8 cellular contexts compared by ENCODE assay signal in the genomic region with DNA sequence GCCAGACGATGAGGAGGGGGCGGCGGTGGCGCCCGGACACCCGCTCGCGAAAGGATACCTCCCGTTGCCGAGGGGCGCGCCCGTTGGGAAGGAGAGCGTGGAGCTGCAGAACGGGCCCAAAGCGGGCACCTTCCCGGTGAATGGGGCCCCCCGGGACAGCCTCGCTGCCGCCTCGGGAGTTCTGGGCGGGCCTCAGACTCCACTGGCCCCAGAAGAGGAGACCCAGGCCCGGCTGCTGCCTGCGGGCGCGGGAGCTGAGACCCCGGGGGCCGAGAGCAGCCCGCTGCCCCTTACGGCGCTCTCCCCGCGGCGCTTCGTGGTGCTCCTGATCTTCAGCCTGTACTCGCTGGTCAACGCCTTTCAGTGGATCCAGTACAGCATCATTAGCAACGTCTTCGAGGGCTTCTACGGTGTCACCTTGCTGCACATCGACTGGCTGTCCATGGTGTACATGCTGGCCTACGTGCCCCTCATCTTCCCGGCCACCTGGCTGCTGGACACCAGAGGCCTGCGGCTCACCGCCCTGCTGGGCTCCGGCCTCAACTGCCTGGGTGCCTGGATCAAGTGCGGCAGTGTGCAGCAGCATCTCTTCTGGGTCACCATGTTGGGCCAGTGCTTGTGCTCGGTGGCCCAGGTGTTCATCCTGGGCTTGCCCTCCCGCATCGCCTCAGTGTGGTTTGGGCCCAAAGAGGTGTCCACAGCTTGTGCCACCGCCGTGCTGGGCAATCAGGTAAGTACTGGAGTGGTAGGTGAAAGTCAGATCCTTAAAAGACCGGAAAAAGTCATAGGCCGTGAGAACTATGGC. TPM values are rescaled to one million over a fixed set of nuclear protein-coding genes. Genes with fewer than 3 reads are reported as not detected.
DNase-seq lines count a peak whose midpoint lies in the region; ATAC-seq and TF ChIP-seq lines count a peak whose summit lies in the region.

No MANE protein-coding gene starts in this region.

- ATAC-seq in naive thymus-derived CD8-positive, alpha-beta T cell: peak; percentile 11 to 28

- DNase-seq in activated effector memory CD4-positive, alpha-beta T cell treated with anti-CD3 and anti-CD28 coated beads, Interleukin-2, amount 50 U/mL, for 16 hours: peak; percentile 65
- DNase-seq in activated effector memory CD4-positive, alpha-beta T cell treated with Interleukin-2 at 50 U/mL for 16 hours: no peak
- DNase-seq in HFFc6: peak; percentile 20
- DNase-seq in NCI-H146 (lab: John Stamatoyannopoulos, UW): peak; percentile 62
- peak in 2 of 3 experiments; percentile 5 to 13 for DNase-seq in activated CD8-positive, alpha-beta memory T cell treated with anti-CD3 and anti-CD28 coated beads for 48 hours (ENCODE audit: low read depth in 2 of 3, low spot score in 2 of 3)
- DNase-seq in fibroblast of lung (ENCODE audit: low read depth in 2 of 2): peak; percentile 34 to 50
- DNase-seq in naive thymus-derived CD8-positive, alpha-beta T cell: peak in 6 of 10 donors; percentile 7 to 40 (median 24)

- peak overlapping the region; percentile 73 for H3K27ac ChIP-seq in fibroblast of lung (ENCODE audit: insufficient read depth, low read length)
- peak overlapping the region; percentile 41 for H3K27ac ChIP-seq in urinary bladder (ENCODE audit: low read depth)

- H3K27ac Mint-ChIP-seq in HFFc6: peak overlapping the region; percentile 95
- peak overlapping the region; percentile 85 to 97 (median 93) for H3K27ac Mint-ChIP-seq in naive thymus-derived CD8-positive, alpha-beta T cell

- H3K4me1 ChIP-seq in fibroblast of lung (ENCODE audit: control insufficient read depth, extremely low read depth, insufficient read depth, low read length) (peaks cover 9% of the 10 kb centered on the region), urinary bladder (ENCODE audit: insufficient read depth) (peaks cover 2% of the 10 kb centered on the region)

- H3K9me3 Mint-ChIP-seq in HFFc6: no peaks in the 10 kb centered on the region
- H3K9me3 Mint-ChIP-seq in naive thymus-derived CD8-positive, alpha-beta T cell: peaks cover 0 to 4% (median 0%) of the 10 kb centered on the region in 9 donors

- H3K9ac ChIP-seq in fibroblast of lung (ENCODE audit: insufficient read depth, low read length): peak overlapping the region; percentile 78

- H3K4me1 Mint-ChIP-seq in HFFc6 (ENCODE audit: low read depth): peaks cover 13% of the 10 kb centered on the region
- peaks cover 20 to 42% (median 34%) of the 10 kb centered on the region in 4 donors for H3K4me1 Mint-ChIP-seq in naive thymus-derived CD8-positive, alpha-beta T cell

- H2AFZ ChIP-seq in fibroblast of lung (ENCODE audit: low read length): peak overlapping the region; percentile 90

- no peak overlapping the region for H3K4me3 Mint-ChIP-seq in HFFc6
- H3K4me3 Mint-ChIP-seq in naive thymus-derived CD8-positive, alpha-beta T cell: peak overlapping the region in 8 of 10 donors; percentile 87 to 98 (median 94)

- TF ChIP-seq CTCF in HFFc6 (IDR thresholded peaks at IDR 0.05) (no peak), fibroblast of lung (conservative IDR thresholded peaks at IDR 0.05 in 1 of 2, IDR thresholded peaks at IDR 0.05 in 1 of 2; ENCODE audit: low read depth in 1 of 2, low read length in 2 of 2) (no peak)

- H3K36me3 Mint-ChIP-seq in HFFc6 (ENCODE audit: low read depth): no peaks in the 10 kb centered on the region; the same call in 1 of the 2 replicates
- H3K36me3 Mint-ChIP-seq in naive thymus-derived CD8-positive, alpha-beta T cell: peaks cover 3 to 11% (median 9%) of the 10 kb centered on the region in 3 donors

- H3K27me3 Mint-ChIP-seq in HFFc6 (ENCODE audit: insufficient read depth): no peaks in the 10 kb centered on the region
- H3K27me3 Mint-ChIP-seq in naive thymus-derived CD8-positive, alpha-beta T cell: no peaks in the 10 kb centered on the region

- no peaks in the 10 kb centered on the region for H4K20me1 ChIP-seq in fibroblast of lung (ENCODE audit: control insufficient read depth, extremely low read depth, insufficient read depth, low read length)

- peaks cover 23% of the 10 kb centered on the region for H3K79me2 ChIP-seq in fibroblast of lung (ENCODE audit: control insufficient read depth, insufficient read depth, low read length)

- H3K4me3 ChIP-seq in fibroblast of lung (replicated peaks in 1 of 4; ENCODE audit: control extremely low read depth in 1 of 4, insufficient read depth in 1 of 4, low read depth in 3 of 4, low read length in 4 of 4) (peak overlapping the region; percentile 78 to 85 (median 83)), urinary bladder (ENCODE audit: low read depth, low read length) (peak overlapping the region; percentile 70)

- POLR2A ChIA-PET in naive thymus-derived CD8-positive, alpha-beta T cell (lab: Charles Lee): interaction anchor here (1.0 to 2.1 kb wide), 4 partner anchors 65 to 300 kb away, joined by 4 to 11 read pairs (median 6); partner anchors contain the start of genes NSL1 and TATDN3

- 3% methylated on average over 54 of the region's 54 CpGs for WGBS in urinary bladder

- H3K27me3 ChIP-seq in fibroblast of lung (ENCODE audit: control insufficient read depth, insufficient read depth, low read length): no peaks in the 10 kb centered on the region

- H3K36me3 ChIP-seq in fibroblast of lung (ENCODE audit: control insufficient read depth, insufficient read depth, low read length): no peaks in the 10 kb centered on the region
- H3K36me3 ChIP-seq in urinary bladder (ENCODE audit: insufficient read depth): no peaks in the 10 kb centered on the region

- peak overlapping the region; percentile 99 for H3K4me2 ChIP-seq in fibroblast of lung (ENCODE audit: extremely low read depth, insufficient read depth, low read length)

- no peaks in the 10 kb centered on the region for H3K9me3 ChIP-seq in fibroblast of lung (ENCODE audit: control insufficient read depth, insufficient read depth, low read depth, low read length)

RNA-seq across cellular contexts. Expression of gene FLVCR1, which starts 0.6 kb away (rescaled TPM):
- 1 to 10 TPM; 3.7 to 5.5 (median 4.8) TPM for total RNA-seq in HFFc6 (2021; fragmentation: NEBNext Ultra II Directional; extraction: Animal tissue kit (Norgen Biotek cat#: 25700))
- total RNA-seq in fibroblast of lung (6.4 and 7.3 TPM in 2 replicates), urinary bladder (25.2 TPM)
- polyA plus RNA-seq in fibroblast of lung (2.5 and 2.9 TPM in 2 replicates), urinary bladder (4.1 TPM)
- 3.0 and 3.4 TPM in 2 replicates for polyA plus RNA-seq in fibroblast of lung (2012)
- 0.27 and 15.9 TPM in 2 replicates for polyA minus RNA-seq in fibroblast of lung (ENCODE audit: low replicate concordance)
- total RNA-seq in naive thymus-derived CD8-positive, alpha-beta T cell: 10 to 100 TPM; 10.7 to 15.0 TPM
- 1 to 10 TPM; 1.1 to 1.9 (median 1.2) TPM for polyA plus RNA-seq in naive thymus-derived CD8-positive, alpha-beta T cell

RNA-seq across cellular contexts. Expression of gene SPATA45, which starts 11.2 kb away (rescaled TPM):
- total RNA-seq in HFFc6 (2021; fragmentation: NEBNext Ultra II Directional; extraction: Animal tissue kit (Norgen Biotek cat#: 25700)): not detected
- total RNA-seq in fibroblast of lung: 0.51 and 0.83 TPM in 2 replicates
- polyA plus RNA-seq in fibroblast of lung: 0.44 TPM in 1 of 2 replicates, not detected in the other
- polyA plus RNA-seq in fibroblast of lung (2012): not detected in 2 replicates
- polyA minus RNA-seq in fibroblast of lung (ENCODE audit: low replicate concordance): not detected in 2 replicates
- total RNA-seq in naive thymus-derived CD8-positive, alpha-beta T cell: not detected
- not detected for polyA plus RNA-seq in naive thymus-derived CD8-positive, alpha-beta T cell
- not detected for total RNA-seq in urinary bladder
- polyA plus RNA-seq in urinary bladder: not detected
